ENCODE assay signal across 8 cellular contexts in genomic region chr2:60818272-60818671, GRCh38.
DNase-seq lines count a peak whose midpoint lies in the region; ATAC-seq and TF ChIP-seq lines count a peak whose summit lies in the region.

No MANE protein-coding gene starts in this region.

- H3T11ph ChIP-seq in H9 (ENCODE audit: low read length), result no peak overlapping the region

- H3K27ac ChIP-seq in H9 (ENCODE audit: insufficient read length, low read depth, low read length), result no peak overlapping the region

- no CpG with 5 or more reads among the region's 4 CpGs for WGBS in H9 (ENCODE audit: extremely low coverage, insufficient read length, low lambda C conversion rate)

- peaks cover 4 to 5% of the 10 kb centered on the region in 2 experiments; a peak in 1 of 4 replicates for H3K4me1 Mint-ChIP-seq in H9
- H3K4me1 Mint-ChIP-seq in activated CD4-positive, alpha-beta T cell treated with anti-CD3 and anti-CD28 coated beads, Interleukin-2, amount 10 ng/mL, durations not matched to agents 24 days and 14 days, result peaks cover 51% of the 10 kb centered on the region

- no peak overlapping the region for H2AK5ac ChIP-seq in H9 (ENCODE audit: insufficient read length, low read length)

- no peaks in the 10 kb centered on the region for H3K4me1 ChIP-seq in H9 (ENCODE audit: insufficient read depth, low read length)

- H3K9me3 Mint-ChIP-seq in H9, result no peaks in the 10 kb centered on the region
- peaks cover 7% of the 10 kb centered on the region for H3K9me3 Mint-ChIP-seq in activated CD4-positive, alpha-beta T cell treated with anti-CD3 and anti-CD28 coated beads, Interleukin-2, amount 10 ng/mL, durations not matched to agents 24 days and 14 days

- H4K8ac ChIP-seq in H9 (replicated peaks; ENCODE audit: insufficient read length, low read depth, low read length), result no peak overlapping the region

- peak; percentile 22; the same call in 2 of the 3 replicates for TF ChIP-seq CTCF in H9 (conservative IDR thresholded peaks at IDR 0.05)
- TF ChIP-seq CTCF in epithelial cell of esophagus (IDR thresholded peaks at IDR 0.05; ENCODE audit: insufficient read depth, low read depth, low read length, missing control alignments), result peak; percentile 15

- no peak for ATAC-seq in HG03442 (IDR thresholded peaks at IDR 0.05; ENCODE audit: unreplicated experiment)

- no peak overlapping the region for H3K4me3 ChIP-seq in epithelial cell of esophagus (ENCODE audit: low read length)

- no peaks in the 10 kb centered on the region for H4K20me1 ChIP-seq in H9 (ENCODE audit: control insufficient read depth, insufficient read depth, insufficient read length)

- H3K27me3 ChIP-seq in H9 (ENCODE audit: insufficient read depth, low read length), result no peaks in the 10 kb centered on the region

- no peaks in the 10 kb centered on the region for H3K79me2 ChIP-seq in H9 (ENCODE audit: insufficient read depth, low read length)

- no peak overlapping the region for H2AFZ ChIP-seq in H9 (ENCODE audit: low read length)

- no peak overlapping the region for H3K27ac Mint-ChIP-seq in H9
- H3K27ac Mint-ChIP-seq in activated CD4-positive, alpha-beta T cell treated with anti-CD3 and anti-CD28 coated beads, Interleukin-2, amount 10 ng/mL, durations not matched to agents 24 days and 14 days, result peak overlapping the region; percentile 91

- H3K4ac ChIP-seq in H9 (ENCODE audit: low read depth, low read length), result no peak overlapping the region

- H4K91ac ChIP-seq in H9 (ENCODE audit: insufficient read length, low read depth, low read length), result no peak overlapping the region

- no peak overlapping the region for H2BK5ac ChIP-seq in H9 (ENCODE audit: insufficient read length, low read length)

- no peak overlapping the region for H3K18ac ChIP-seq in H9 (ENCODE audit: insufficient read length, low read depth, low read length)

- no peak for DNase-seq in H9
- no peak for DNase-seq in activated CD4-positive, alpha-beta T cell treated with anti-CD3 and anti-CD28 coated beads, Interleukin-2, amount 10 ng/mL, durations not matched to agents 24 days and 14 days
- DNase-seq in epithelial cell of esophagus (ENCODE audit: low read depth), result peak; percentile 20
- peak; percentile 23 for DNase-seq in stimulated activated CD8-positive, alpha-beta memory T cell treated with anti-CD3 and anti-CD28 coated beads, Interleukin-12 subunit alpha, Interleukin-12 subunit beta, amount 100 ng/mL, for 24 hours (ENCODE audit: extremely low read depth)
- no peak for DNase-seq in glomerular visceral epithelial cell (ENCODE audit: extremely low spot score)
- no peak for DNase-seq in SHP77 treated with DMSO at 0.1 percent for 48 hours (lab: John Stamatoyannopoulos, UW)
- no peak for DNase-seq in NCI-H2171 (lab: John Stamatoyannopoulos, UW)

- no peaks in the 10 kb centered on the region for H3K36me3 Mint-ChIP-seq in H9 (ENCODE audit: insufficient read depth in 1 of 3, low read depth in 3 of 3)
- H3K36me3 Mint-ChIP-seq in activated CD4-positive, alpha-beta T cell treated with anti-CD3 and anti-CD28 coated beads, Interleukin-2, amount 10 ng/mL, durations not matched to agents 24 days and 14 days (ENCODE audit: low read depth), result peaks cover 5% of the 10 kb centered on the region

- no peak overlapping the region for H3K56ac ChIP-seq in H9 (ENCODE audit: insufficient read length, low read depth, low read length)

- no peaks in the 10 kb centered on the region for H3K23me2 ChIP-seq in H9 (ENCODE audit: insufficient read length, low read depth, low read length, poor library complexity, severe bottlenecking)

- H3K9ac ChIP-seq in H9 (ENCODE audit: extremely low read depth, insufficient read length, low read length), result no peak overlapping the region

- no peak overlapping the region for H3K4me3 Mint-ChIP-seq in H9
- peak overlapping the region; percentile 61 for H3K4me3 Mint-ChIP-seq in activated CD4-positive, alpha-beta T cell treated with anti-CD3 and anti-CD28 coated beads, Interleukin-2, amount 10 ng/mL, durations not matched to agents 24 days and 14 days

- H3K14ac ChIP-seq in H9 (ENCODE audit: insufficient read depth, low read length), result no peak overlapping the region

- intact Hi-C loops in activated CD4-positive, alpha-beta T cell treated with anti-CD3 and anti-CD28 coated beads, Interleukin-2, amount 10 ng/mL, durations not matched to agents 24 days and 14 days (cut with micrococcal nuclease), result loop anchor here (1.0 to 2.0 kb wide), 2 partner anchors 15 to 159 kb away; no protein-coding TSS in a partner anchor

- no peaks in the 10 kb centered on the region for H3K79me1 ChIP-seq in H9 (ENCODE audit: insufficient read depth, low read depth, low read length, poor library complexity, severe bottlenecking)

- H2BK15ac ChIP-seq in H9 (ENCODE audit: low read depth, low read length), result no peak overlapping the region

- H2BK12ac ChIP-seq in H9 (ENCODE audit: insufficient read length, low read depth, low read length), result no peak overlapping the region

- no peaks in the 10 kb centered on the region for H3K9me3 ChIP-seq in H9 (ENCODE audit: control insufficient read depth, low read depth, low read length)

- no peak overlapping the region for H3K4me2 ChIP-seq in H9 (ENCODE audit: insufficient read depth, insufficient read length, low read length)

- H3K27me3 Mint-ChIP-seq in H9 (ENCODE audit: low read depth), result peaks cover 25% of the 10 kb centered on the region
- no peaks in the 10 kb centered on the region for H3K27me3 Mint-ChIP-seq in activated CD4-positive, alpha-beta T cell treated with anti-CD3 and anti-CD28 coated beads, Interleukin-2, amount 10 ng/mL, durations not matched to agents 24 days and 14 days

- no peak overlapping the region for H3K23ac ChIP-seq in H9 (ENCODE audit: insufficient read length, low read depth, low read length)

- H2BK120ac ChIP-seq in H9 (ENCODE audit: low read depth, low read length, poor library complexity, severe bottlenecking), result no peak overlapping the region

- no peak overlapping the region for H4K5ac ChIP-seq in H9 (ENCODE audit: insufficient read length, low read depth, low read length)

- no peak overlapping the region for H2BK20ac ChIP-seq in H9 (ENCODE audit: low read depth, low read length, poor library complexity, severe bottlenecking)

Comparison
In these comparisons a context has a peak if more than half of its experiments do, and no peak if none do; other contexts are left out.
1. DNase-seq: peak in epithelial cell of esophagus (single experiment) and stimulated activated CD8-positive, alpha-beta memory T cell treated with anti-CD3 and anti-CD28 coated beads, Interleukin-12 subunit alpha, Interleukin-12 subunit beta, amount 100 ng/mL, for 24 hours (single experiment); none in H9 (single experiment), activated CD4-positive, alpha-beta T cell treated with anti-CD3 and anti-CD28 coated beads, Interleukin-2, amount 10 ng/mL, durations not matched to agents 24 days and 14 days (single experiment), glomerular visceral epithelial cell (single experiment), SHP77 treated with DMSO at 0.1 percent for 48 hours (single experiment) and NCI-H2171 (single experiment).